In genomic region chr19:41821003-41821735, GRCh38 we compare ENCODE assay signal across 9 cellular contexts. TPM values are rescaled to one million over a fixed set of nuclear protein-coding genes. Genes with fewer than 3 reads are reported as not detected.
DNase-seq lines count a peak whose midpoint lies in the region; ATAC-seq and TF ChIP-seq lines count a peak whose summit lies in the region.
"Had no signal": no experiment of that assay in that cellular context is flagged by ENCODE, and none has a peak within 500 bp of the region (broad histone marks: within the 10 kb centered on the region; RNA-seq: fewer than 3 reads in every experiment).

No MANE protein-coding gene starts in this region.

- ATAC-seq in DND-41 (ENCODE audit: insufficient read depth, low read depth) (peak; percentile 66), GM21381 (IDR thresholded peaks at IDR 0.05; ENCODE audit: unreplicated experiment) (no peak)

- no peaks in the 10 kb centered on the region for H3F3A ChIP-seq in OCI-LY1 (ENCODE audit: insufficient read depth, low read length)

- H3K9ac ChIP-seq in DND-41 (ENCODE audit: low read depth, low read length): no peak overlapping the region
- no peak overlapping the region for H3K9ac ChIP-seq in OCI-LY1 (ENCODE audit: low read length)

- H3K27me3 ChIP-seq in DND-41 (ENCODE audit: insufficient read depth, low read length, poor library complexity): peaks cover 6% of the 10 kb centered on the region
- H3K27me3 ChIP-seq in OCI-LY1 (ENCODE audit: insufficient read depth, low read length): no peaks in the 10 kb centered on the region

- no peaks in the 10 kb centered on the region for H3K79me2 ChIP-seq in DND-41 (ENCODE audit: insufficient read depth, low read length)
- no peaks in the 10 kb centered on the region for H3K79me2 ChIP-seq in OCI-LY1 (ENCODE audit: insufficient read depth, low read length)

- H3K9me3 ChIP-seq in DND-41 (ENCODE audit: insufficient read depth, low read length, severe bottlenecking): no peaks in the 10 kb centered on the region
- no peaks in the 10 kb centered on the region for H3K9me3 ChIP-seq in OCI-LY1 (ENCODE audit: low read length)

- H2AFZ ChIP-seq in DND-41 (ENCODE audit: low read depth, low read length): no peak overlapping the region
- H2AFZ ChIP-seq in OCI-LY1 (ENCODE audit: low read length): no peak overlapping the region

- no peaks in the 10 kb centered on the region for H3K36me3 Mint-ChIP-seq in activated T-helper 2 cell treated with anti-CD3 and anti-CD28 coated beads, Interferon-gamma antibody, Interleukin-2, Interleukin-4, amounts not matched to agents 10 μg/mL and 5 μg/mL and 100 μg/mL, durations not matched to agents 14 hours and 24 hours and 36 hours (ENCODE audit: low read depth)

- TF ChIP-seq CTCF in DND-41 (IDR thresholded peaks at IDR 0.05; ENCODE audit: borderline replicate concordance, extremely low read depth, low read length, poor library complexity, severe bottlenecking) (peak; percentile 79), OCI-LY1 (IDR thresholded peaks at IDR 0.05; ENCODE audit: low read length) (peak; percentile 71)

- intact Hi-C loops in activated T-helper 2 cell treated with anti-CD3 and anti-CD28 coated beads, Interferon-gamma antibody, Interleukin-2, Interleukin-4, amounts not matched to agents 10 μg/mL and 5 μg/mL and 100 μg/mL, durations not matched to agents 14 hours and 24 hours and 36 hours (cut with micrococcal nuclease): loop anchor here (1.0 kb wide), 1 partner anchor 28 kb away; no protein-coding TSS in a partner anchor
- intact Hi-C loops in posterior vena cava (cut with DNase I): no loop called here

- H3K4me3 ChIP-seq in DND-41 (ENCODE audit: low read depth in 1 of 2, low read length in 2 of 2): no peak overlapping the region
- H3K4me3 ChIP-seq in OCI-LY1 (ENCODE audit: low read depth, low read length, poor library complexity, severe bottlenecking): no peak overlapping the region

- no peak overlapping the region for H3K4me2 ChIP-seq in DND-41 (ENCODE audit: insufficient read depth, low read length)
- H3K4me2 ChIP-seq in OCI-LY1 (ENCODE audit: low read length): no peak overlapping the region

- H3K27me3 Mint-ChIP-seq in activated T-helper 2 cell treated with anti-CD3 and anti-CD28 coated beads, Interferon-gamma antibody, Interleukin-2, Interleukin-4, amounts not matched to agents 10 μg/mL and 5 μg/mL and 100 μg/mL, durations not matched to agents 14 hours and 24 hours and 36 hours (ENCODE audit: low read depth): peaks cover 20% of the 10 kb centered on the region

- no peaks in the 10 kb centered on the region for H3K9me3 Mint-ChIP-seq in activated T-helper 2 cell treated with anti-CD3 and anti-CD28 coated beads, Interferon-gamma antibody, Interleukin-2, Interleukin-4, amounts not matched to agents 10 μg/mL and 5 μg/mL and 100 μg/mL, durations not matched to agents 14 hours and 24 hours and 36 hours

- H3K27ac Mint-ChIP-seq in activated T-helper 2 cell treated with anti-CD3 and anti-CD28 coated beads, Interferon-gamma antibody, Interleukin-2, Interleukin-4, amounts not matched to agents 10 μg/mL and 5 μg/mL and 100 μg/mL, durations not matched to agents 14 hours and 24 hours and 36 hours: no peak overlapping the region

- H3K36me3 ChIP-seq in DND-41 (ENCODE audit: insufficient read depth, low read length): no peaks in the 10 kb centered on the region
- H3K36me3 ChIP-seq in OCI-LY1 (ENCODE audit: insufficient read depth, low read length): no peaks in the 10 kb centered on the region

- H3K4me1 Mint-ChIP-seq in activated T-helper 2 cell treated with anti-CD3 and anti-CD28 coated beads, Interferon-gamma antibody, Interleukin-2, Interleukin-4, amounts not matched to agents 10 μg/mL and 5 μg/mL and 100 μg/mL, durations not matched to agents 14 hours and 24 hours and 36 hours (ENCODE audit: low read depth): no peaks in the 10 kb centered on the region

- H3K27ac ChIP-seq in DND-41 (ENCODE audit: low read length) (no peak overlapping the region), OCI-LY1 (ENCODE audit: low read depth, low read length, poor library complexity, severe bottlenecking) (no peak overlapping the region)

- H3K9me2 ChIP-seq in OCI-LY1 (ENCODE audit: low read depth, low read length): no peaks in the 10 kb centered on the region

- DNase-seq in DND-41 (peak; percentile 43), KG1 (lab: John Stamatoyannopoulos, UW) (peak; percentile 46), hepatic stellate cell (ENCODE audit: low spot score) (peak; percentile 50), posterior vena cava (ENCODE audit: low spot score) (no peak)
- DNase-seq in activated T-helper 2 cell treated with anti-CD3 and anti-CD28 coated beads, Interferon-gamma antibody, Interleukin-2, Interleukin-4, amounts not matched to agents 10 μg/mL and 5 μg/mL and 100 μg/mL, durations not matched to agents 14 hours and 24 hours and 36 hours (ENCODE audit: low spot score): peak; percentile 30
- peak in 3 of 4 experiments; percentile 15 to 19 (median 15) for DNase-seq in stimulated activated CD4-positive, alpha-beta T cell treated with anti-CD3 and anti-CD28 coated beads, Interleukin-1b, Interleukin-23, amount 100 ng/mL, for 24 hours (ENCODE audit: low read depth in 4 of 4, low spot score in 1 of 4)

- H4K20me1 ChIP-seq in DND-41 (ENCODE audit: insufficient read depth, low read length) (no peaks in the 10 kb centered on the region), OCI-LY1 (ENCODE audit: insufficient read depth, low read length) (no peaks in the 10 kb centered on the region)

- H3K4me3 Mint-ChIP-seq in activated T-helper 2 cell treated with anti-CD3 and anti-CD28 coated beads, Interferon-gamma antibody, Interleukin-2, Interleukin-4, amounts not matched to agents 10 μg/mL and 5 μg/mL and 100 μg/mL, durations not matched to agents 14 hours and 24 hours and 36 hours (ENCODE audit: low read depth): no peak overlapping the region

- H3K4me1 ChIP-seq in DND-41 (ENCODE audit: insufficient read depth, low read length) (no peaks in the 10 kb centered on the region), OCI-LY1 (ENCODE audit: insufficient read depth, low read length, severe bottlenecking) (no peaks in the 10 kb centered on the region)

RNA-seq across cellular contexts. Expression of gene LYPD4, which starts 23.3 kb away (rescaled TPM):
- total RNA-seq in activated T-helper 2 cell treated with anti-CD3 and anti-CD28 coated beads, Interferon-gamma antibody, Interleukin-2, Interleukin-4, amounts not matched to agents 10 μg/mL and 5 μg/mL and 100 μg/mL, durations not matched to agents 14 hours and 24 hours and 36 hours: not detected in 2 replicates
- not detected for total RNA-seq in posterior vena cava
- total RNA-seq: activated CD8-positive, alpha-beta memory T cell treated with anti-CD3 and anti-CD28 coated beads for 36 hours had no signal

RNA-seq across cellular contexts. Expression of gene DMRTC2, which starts 23.7 kb away (rescaled TPM):
- not detected in 2 replicates for total RNA-seq in activated T-helper 2 cell treated with anti-CD3 and anti-CD28 coated beads, Interferon-gamma antibody, Interleukin-2, Interleukin-4, amounts not matched to agents 10 μg/mL and 5 μg/mL and 100 μg/mL, durations not matched to agents 14 hours and 24 hours and 36 hours
- not detected for total RNA-seq in posterior vena cava
- total RNA-seq: activated CD8-positive, alpha-beta memory T cell treated with anti-CD3 and anti-CD28 coated beads for 36 hours had no signal

RNA-seq across cellular contexts. Expression of gene CEACAM3, which starts 24.8 kb away (rescaled TPM):
- total RNA-seq in activated T-helper 2 cell treated with anti-CD3 and anti-CD28 coated beads, Interferon-gamma antibody, Interleukin-2, Interleukin-4, amounts not matched to agents 10 μg/mL and 5 μg/mL and 100 μg/mL, durations not matched to agents 14 hours and 24 hours and 36 hours: not detected in 2 replicates
- under 1 TPM; 0.71 to 0.93 TPM for total RNA-seq in posterior vena cava
- total RNA-seq: activated CD8-positive, alpha-beta memory T cell treated with anti-CD3 and anti-CD28 coated beads for 36 hours had no signal

RNA-seq across cellular contexts. Expression of gene RPS19, which starts 38.9 kb away (rescaled TPM):
- total RNA-seq in activated T-helper 2 cell treated with anti-CD3 and anti-CD28 coated beads, Interferon-gamma antibody, Interleukin-2, Interleukin-4, amounts not matched to agents 10 μg/mL and 5 μg/mL and 100 μg/mL, durations not matched to agents 14 hours and 24 hours and 36 hours: 2,928 and 2,943 TPM in 2 replicates
- 1,000 to 10,000 TPM in 1 of 2 donors, 100 to 1,000 TPM in 1; 982 to 1,008 TPM for total RNA-seq in posterior vena cava

RNA-seq across cellular contexts. Expression of gene CD79A, which starts 55.9 kb away (rescaled TPM):
- total RNA-seq in activated T-helper 2 cell treated with anti-CD3 and anti-CD28 coated beads, Interferon-gamma antibody, Interleukin-2, Interleukin-4, amounts not matched to agents 10 μg/mL and 5 μg/mL and 100 μg/mL, durations not matched to agents 14 hours and 24 hours and 36 hours: 0.67 and 0.84 TPM in 2 replicates
- under 1 TPM; 0.52 to 0.97 TPM for total RNA-seq in posterior vena cava
